Comparison of ENCODE assay signal across 17 cellular contexts in genomic region chr1:248840946-248841345, GRCh38. TPM values are rescaled to one million over a fixed set of nuclear protein-coding genes. Genes with fewer than 3 reads are reported as not detected.
A peak's percentile ranks its signal among the peaks of the same experiment; 100 is the strongest.
DNase-seq lines count a peak whose midpoint lies in the region; ATAC-seq and TF ChIP-seq lines count a peak whose summit lies in the region.
"Had no signal": no experiment of that assay in that cellular context is flagged by ENCODE, and none has a peak within 500 bp of the region (broad histone marks: within the 10 kb centered on the region; RNA-seq: fewer than 3 reads in every experiment).

No MANE protein-coding gene starts in this region.

- intact Hi-C loops in PC-9 (cut with micrococcal nuclease; ENCODE audit: unreplicated experiment), result no loop called here

- H3K4me3 ChIP-seq in fibroblast of mammary gland (ENCODE audit: control insufficient read depth, low read depth, low read length), result no peak overlapping the region
- no peak overlapping the region for H3K4me3 ChIP-seq in PC-9
- H3K4me3 ChIP-seq: body of pancreas, prostate gland, suprapubic skin had no signal

- no peaks in the 10 kb centered on the region for H3K9me3 ChIP-seq in PC-9 (ENCODE audit: insufficient read depth, low read depth)
- H3K9me3 ChIP-seq: body of pancreas, prostate gland, suprapubic skin had no signal

- no peaks in the 10 kb centered on the region for H3K36me3 ChIP-seq in PC-9 (ENCODE audit: low read depth)

- DNase-seq in activated naive CD8-positive, alpha-beta T cell treated with anti-CD3 and anti-CD28 coated beads, Interleukin-2, amount 50 U/mL, for 24 hours, result no peak
- DNase-seq in activated T-cell treated with anti-CD3 and anti-CD28 coated beads, Interleukin-2, amount 50 U/mL, for 24 hours, result peak; percentile 22
- DNase-seq in fibroblast of mammary gland (ENCODE audit: low read depth) (peak; percentile 69), midbrain (lab: John Stamatoyannopoulos, UW) (no peak), Ammon's horn (ENCODE audit: low spot score) (no peak), PC-9 (no peak)
- DNase-seq in stimulated activated naive B cell treated with anti-CD40 and anti-IgM and Interleukin-4, amounts not matched to agents 10 μg/mL and 1 μg/mL and 100 μg/mL, for 72 hours, result no peak
- DNase-seq: activated CD4-positive, CD25-positive, alpha-beta regulatory T cell; DMS79 treated with DMSO at 0.1 percent for 48 hours; NCI-H187 treated with DMSO at 0.1 percent for 48 hours; stimulated activated CD4-positive, alpha-beta T cell treated with anti-CD3 and anti-CD28 coated beads, Interleukin-15, amount 100 ng/mL, for 24 hours had no signal

- no peaks in the 10 kb centered on the region for H4K20me1 ChIP-seq in PC-9 (ENCODE audit: insufficient read depth)

- no peaks in the 10 kb centered on the region for H3K27me3 ChIP-seq in PC-9 (ENCODE audit: insufficient read depth, low read depth)
- H3K27me3 ChIP-seq: body of pancreas, suprapubic skin had no signal

- H3F3A ChIP-seq in PC-9 (ENCODE audit: insufficient read depth, low read depth), result peaks cover 3% of the 10 kb centered on the region; the same call in 1 of the 2 replicates

- H3K4me2 ChIP-seq in PC-9, result no peak overlapping the region

- H3K4me1 ChIP-seq in PC-9 (replicated peaks; ENCODE audit: insufficient read depth), result peaks cover 11% of the 10 kb centered on the region; the same call in 1 of the 2 replicates
- H3K4me1 ChIP-seq: prostate gland had no signal

- H3K9me2 ChIP-seq in PC-9 (ENCODE audit: insufficient read depth), result no peaks in the 10 kb centered on the region

- H3K4me1 Mint-ChIP-seq in activated naive CD8-positive, alpha-beta T cell (ENCODE audit: low read depth), result peaks cover 22% of the 10 kb centered on the region
- peaks cover 32% of the 10 kb centered on the region for H3K4me1 Mint-ChIP-seq in activated naive CD8-positive, alpha-beta T cell treated with anti-CD3 and anti-CD28 coated beads, Interleukin-2, amount 50 U/mL, for 24 hours
- H3K4me1 Mint-ChIP-seq in activated T-cell treated with anti-CD3 and anti-CD28 coated beads, Interleukin-2, amount 50 U/mL, for 24 hours (ENCODE audit: low read depth), result peaks cover 36% of the 10 kb centered on the region
- peaks cover 23 to 41% of the 10 kb centered on the region in 2 donors for H3K4me1 Mint-ChIP-seq in stimulated activated naive B cell treated with anti-CD40 and anti-IgM and Interleukin-4, amounts not matched to agents 10 μg/mL and 1 μg/mL and 100 μg/mL, for 72 hours

- no peak for TF ChIP-seq CTCF in fibroblast of mammary gland (conservative IDR thresholded peaks at IDR 0.05; ENCODE audit: control insufficient read depth, insufficient read depth, low read depth, low read length)
- no peak for TF ChIP-seq CTCF in PC-9 (conservative IDR thresholded peaks at IDR 0.05)

- no peaks in the 10 kb centered on the region for H3K36me3 Mint-ChIP-seq in activated naive CD8-positive, alpha-beta T cell
- peaks cover 8% of the 10 kb centered on the region for H3K36me3 Mint-ChIP-seq in activated naive CD8-positive, alpha-beta T cell treated with anti-CD3 and anti-CD28 coated beads, Interleukin-2, amount 50 U/mL, for 24 hours (ENCODE audit: low read depth)
- H3K36me3 Mint-ChIP-seq in activated T-cell treated with anti-CD3 and anti-CD28 coated beads, Interleukin-2, amount 50 U/mL, for 24 hours (ENCODE audit: low read depth), result peaks cover 44% of the 10 kb centered on the region
- peaks cover 9 to 21% of the 10 kb centered on the region in 2 donors for H3K36me3 Mint-ChIP-seq in stimulated activated naive B cell treated with anti-CD40 and anti-IgM and Interleukin-4, amounts not matched to agents 10 μg/mL and 1 μg/mL and 100 μg/mL, for 72 hours

- H3K27ac Mint-ChIP-seq in activated naive CD8-positive, alpha-beta T cell, result no peak overlapping the region
- no peak overlapping the region for H3K27ac Mint-ChIP-seq in activated naive CD8-positive, alpha-beta T cell treated with anti-CD3 and anti-CD28 coated beads, Interleukin-2, amount 50 U/mL, for 24 hours
- peak overlapping the region; percentile 33 for H3K27ac Mint-ChIP-seq in activated T-cell treated with anti-CD3 and anti-CD28 coated beads, Interleukin-2, amount 50 U/mL, for 24 hours
- peak overlapping the region; percentile 71 for H3K27ac Mint-ChIP-seq in stimulated activated naive B cell treated with anti-CD40 and anti-IgM and Interleukin-4, amounts not matched to agents 10 μg/mL and 1 μg/mL and 100 μg/mL, for 72 hours

- peaks cover 20% of the 10 kb centered on the region for H3K79me2 ChIP-seq in PC-9 (ENCODE audit: low read depth)

- H3K27me3 Mint-ChIP-seq in activated naive CD8-positive, alpha-beta T cell, result no peaks in the 10 kb centered on the region
- no peaks in the 10 kb centered on the region for H3K27me3 Mint-ChIP-seq in activated naive CD8-positive, alpha-beta T cell treated with anti-CD3 and anti-CD28 coated beads, Interleukin-2, amount 50 U/mL, for 24 hours
- no peaks in the 10 kb centered on the region for H3K27me3 Mint-ChIP-seq in activated T-cell treated with anti-CD3 and anti-CD28 coated beads, Interleukin-2, amount 50 U/mL, for 24 hours
- H3K27me3 Mint-ChIP-seq in stimulated activated naive B cell treated with anti-CD40 and anti-IgM and Interleukin-4, amounts not matched to agents 10 μg/mL and 1 μg/mL and 100 μg/mL, for 72 hours, result no peaks in the 10 kb centered on the region

- no peak for ATAC-seq in activated naive CD8-positive, alpha-beta T cell treated with anti-CD3 and anti-CD28 coated beads, Interleukin-2, amount 50 U/mL, for 24 hours
- no peak for ATAC-seq in stimulated activated naive B cell treated with anti-CD40 and anti-IgM and Interleukin-4, amounts not matched to agents 10 μg/mL and 1 μg/mL and 100 μg/mL, for 72 hours (replicated peaks)
- ATAC-seq: body of pancreas, PC-3 had no signal

- no TSS peak for BruUV-seq in PC-9 (replicated peaks; lab: Mats Ljungman, UMichigan)

- peak overlapping the region; percentile 3 for H3K4me3 Mint-ChIP-seq in activated naive CD8-positive, alpha-beta T cell
- no peak overlapping the region for H3K4me3 Mint-ChIP-seq in activated naive CD8-positive, alpha-beta T cell treated with anti-CD3 and anti-CD28 coated beads, Interleukin-2, amount 50 U/mL, for 24 hours
- no peak overlapping the region for H3K4me3 Mint-ChIP-seq in activated T-cell treated with anti-CD3 and anti-CD28 coated beads, Interleukin-2, amount 50 U/mL, for 24 hours
- peak overlapping the region in 1 of 2 donors; percentile 53 for H3K4me3 Mint-ChIP-seq in stimulated activated naive B cell treated with anti-CD40 and anti-IgM and Interleukin-4, amounts not matched to agents 10 μg/mL and 1 μg/mL and 100 μg/mL, for 72 hours

- H3K9me3 Mint-ChIP-seq in activated naive CD8-positive, alpha-beta T cell (ENCODE audit: low read depth), result no peaks in the 10 kb centered on the region
- no peaks in the 10 kb centered on the region for H3K9me3 Mint-ChIP-seq in activated naive CD8-positive, alpha-beta T cell treated with anti-CD3 and anti-CD28 coated beads, Interleukin-2, amount 50 U/mL, for 24 hours
- no peaks in the 10 kb centered on the region for H3K9me3 Mint-ChIP-seq in activated T-cell treated with anti-CD3 and anti-CD28 coated beads, Interleukin-2, amount 50 U/mL, for 24 hours
- H3K9me3 Mint-ChIP-seq in stimulated activated naive B cell treated with anti-CD40 and anti-IgM and Interleukin-4, amounts not matched to agents 10 μg/mL and 1 μg/mL and 100 μg/mL, for 72 hours, result no peaks in the 10 kb centered on the region

- H3K27ac ChIP-seq in PC-9, result no peak overlapping the region
- H3K27ac ChIP-seq: body of pancreas, HL-60, prostate gland had no signal

- CTCF ChIA-PET in PC-9 (lab: Charles Lee), result no interaction called here

- H2AFZ ChIP-seq in PC-9, result no peak overlapping the region

- POLR2A ChIA-PET in PC-9 (lab: Charles Lee; ENCODE audit: unreplicated experiment), result no interaction called here

RNA-seq across cellular contexts. Expression of gene ZNF672, which starts 2.9 kb away (rescaled TPM):
- 24.7 and 27.6 TPM in 2 replicates for total RNA-seq in PC-9 (2021)

RNA-seq across cellular contexts. Expression of gene SH3BP5L, which starts 15.2 kb away (rescaled TPM):
- total RNA-seq in PC-9 (2021), result 24.6 and 25.6 TPM in 2 replicates

RNA-seq across cellular contexts. Expression of gene ZNF692, which starts 17.9 kb away (rescaled TPM):
- 46.6 and 51.7 TPM in 2 replicates for total RNA-seq in PC-9 (2021)

Comparison
In these comparisons a context has a peak if more than half of its experiments do, and no peak if none do; other contexts are left out.
1. H3K27ac Mint-ChIP-seq: peak in activated T-cell treated with anti-CD3 and anti-CD28 coated beads, Interleukin-2, amount 50 U/mL, for 24 hours (single experiment) and stimulated activated naive B cell treated with anti-CD40 and anti-IgM and Interleukin-4, amounts not matched to agents 10 μg/mL and 1 μg/mL and 100 μg/mL, for 72 hours (single experiment); none in activated naive CD8-positive, alpha-beta T cell (single experiment) and activated naive CD8-positive, alpha-beta T cell treated with anti-CD3 and anti-CD28 coated beads, Interleukin-2, amount 50 U/mL, for 24 hours (single experiment).
2. DNase-seq: peak in activated T-cell treated with anti-CD3 and anti-CD28 coated beads, Interleukin-2, amount 50 U/mL, for 24 hours (single experiment) and fibroblast of mammary gland (single experiment); none in activated naive CD8-positive, alpha-beta T cell treated with anti-CD3 and anti-CD28 coated beads, Interleukin-2, amount 50 U/mL, for 24 hours (single experiment), stimulated activated naive B cell treated with anti-CD40 and anti-IgM and Interleukin-4, amounts not matched to agents 10 μg/mL and 1 μg/mL and 100 μg/mL, for 72 hours (single experiment), midbrain (single experiment), Ammon's horn (single experiment) and PC-9 (0 of 2).